In genomic region chr17:74475189-74475588, GRCh38 we compare ENCODE assay signal across 1 cellular context.
A peak's percentile ranks its signal among the peaks of the same experiment; 100 is the strongest.
TF ChIP-seq lines count a peak whose summit lies in the region.

No MANE protein-coding gene starts in this region.

TF ChIP-seq in HepG2, 621 proteins besides CTCF, POLR2A, EP300 and RAD21:
- TF ChIP-seq ZNF784 (CRISPR knock-in tag; IDR thresholded peaks at IDR 0.05; ENCODE audit: borderline replicate concordance) (no peak), PRPF4 (IDR thresholded peaks at IDR 0.05; ENCODE audit: low read depth, low read length, poor library complexity, severe bottlenecking) (no peak), ZNF782 (CRISPR knock-in tag; IDR thresholded peaks at IDR 0.05; ENCODE audit: borderline replicate concordance) (no peak), ZNF24 (IDR thresholded peaks at IDR 0.05) (no peak), ZNF7 (CRISPR knock-in tag; IDR thresholded peaks at IDR 0.05) (no peak), ZNF781 (CRISPR knock-in tag; IDR thresholded peaks at IDR 0.05; ENCODE audit: borderline replicate concordance, not compliant biosample characterization) (no peak), ZBTB46 (CRISPR knock-in tag; IDR thresholded peaks at IDR 0.05; ENCODE audit: borderline replicate concordance) (no peak), ZNF629 (CRISPR knock-in tag; conservative IDR thresholded peaks at IDR 0.05) (peak; percentile 56; the same call in 1 of the 2 replicates)
